9 cellular contexts compared by ENCODE assay signal in genomic region chr5:14172149-14172795, GRCh38. TPM values are rescaled to one million over a fixed set of nuclear protein-coding genes. Genes with fewer than 3 reads are reported as not detected.
DNase-seq lines count a peak whose midpoint lies in the region; ATAC-seq and TF ChIP-seq lines count a peak whose summit lies in the region.
"Had no signal": no experiment of that assay in that cellular context is flagged by ENCODE, and none has a peak within 500 bp of the region (broad histone marks: within the 10 kb centered on the region; RNA-seq: fewer than 3 reads in every experiment).

No MANE protein-coding gene starts in this region.

- H3K27ac ChIP-seq in SJSA1, result peak overlapping the region; percentile 60; the same call in 1 of the 2 replicates

- no peaks in the 10 kb centered on the region for H3K27me3 ChIP-seq in SJSA1 (replicated peaks)

- peaks cover 4% of the 10 kb centered on the region; the same call in 1 of the 2 replicates for H3K36me3 ChIP-seq in SJSA1

- intact Hi-C loops in CD14-positive monocyte (cut with micrococcal nuclease), result no loop called here

- H3K4me3 ChIP-seq in SJSA1, result no peak overlapping the region

- peaks cover 74% of the 10 kb centered on the region for H3K4me1 ChIP-seq in SJSA1 (replicated peaks)

- no peaks in the 10 kb centered on the region for H3K9me3 ChIP-seq in SJSA1 (replicated peaks)

- H3K4me1 Mint-ChIP-seq in CD14-positive monocyte, result peaks cover 77% of the 10 kb centered on the region

- H3K27ac Mint-ChIP-seq in CD14-positive monocyte, result peak overlapping the region in 6 of 7 donors; percentile 14 to 68 (median 56)
- H3K27ac Mint-ChIP-seq: CD8-positive, alpha-beta T cell had no signal

- TF ChIP-seq CTCF in CD14-positive monocyte (IDR thresholded peaks at IDR 0.05), result no peak

- H3K9me3 Mint-ChIP-seq in CD14-positive monocyte, result no peaks in the 10 kb centered on the region
- H3K9me3 Mint-ChIP-seq: CD8-positive, alpha-beta T cell had no signal

- ATAC-seq in GM19372 (IDR thresholded peaks at IDR 0.05; ENCODE audit: low read depth, unreplicated experiment), result peak; percentile 38
- peak; percentile 43 for ATAC-seq in HG03025 (IDR thresholded peaks at IDR 0.05; ENCODE audit: low FRiP score, unreplicated experiment)
- ATAC-seq: CD8-positive, alpha-beta T cell had no signal

- DNase-seq in CD14-positive monocyte (ENCODE audit: low spot score), result no peak
- DNase-seq in SJSA1 (ENCODE audit: low read depth in 1 of 2, low spot score in 2 of 2), result no peak
- DNase-seq in mucosa of gallbladder (ENCODE audit: low spot score), result no peak
- no peak for DNase-seq in inferior parietal cortex (ENCODE audit: extremely low spot score)
- DNase-seq in activated CD8-positive, alpha-beta memory T cell treated with anti-CD3 and anti-CD28 coated beads for 24 hours, result no peak
- no peak for DNase-seq in NCI-H510A (lab: John Stamatoyannopoulos, UW)
- DNase-seq: CD8-positive, alpha-beta T cell had no signal

- H3K27me3 Mint-ChIP-seq in CD14-positive monocyte (ENCODE audit: low read depth in 3 of 3), result no peaks in the 10 kb centered on the region

- peak overlapping the region in 1 of 2 donors; percentile 21 for H3K4me3 Mint-ChIP-seq in CD14-positive monocyte
- H3K4me3 Mint-ChIP-seq: CD8-positive, alpha-beta T cell had no signal

- no peaks in the 10 kb centered on the region for H3K36me3 Mint-ChIP-seq in CD14-positive monocyte
- H3K36me3 Mint-ChIP-seq: CD8-positive, alpha-beta T cell had no signal

RNA-seq across cellular contexts. Expression of gene TRIO, which starts 29.1 kb away (rescaled TPM):
- polyA plus RNA-seq in CD14-positive monocyte, result 1 to 10 TPM; 1.7 to 2.1 TPM
- 62.2 and 99.6 TPM in 2 replicates for total RNA-seq in SJSA1 (2014; rRNA removed; shearing (Covaris generic))
- 111 TPM for total RNA-seq in mucosa of gallbladder
